Comparison of ENCODE assay signal across 1 cellular context in genomic region chr18:51522821-51523220, GRCh38.
TF ChIP-seq lines count a peak whose summit lies in the region.

No MANE protein-coding gene starts in this region.

TF ChIP-seq in WTC11, 78 proteins besides CTCF, POLR2A, EP300 and RAD21:
- TF ChIP-seq STAT6 (CRISPR knock-in tag; conservative IDR thresholded peaks at IDR 0.05; ENCODE audit: low read depth) (no peak), FOXJ3 (CRISPR knock-in tag; IDR thresholded peaks at IDR 0.05; ENCODE audit: borderline replicate concordance) (no peak), TEAD4 (CRISPR knock-in tag; IDR thresholded peaks at IDR 0.05) (no peak), FOXK1 (CRISPR knock-in tag; IDR thresholded peaks at IDR 0.05) (no peak), MLX (CRISPR knock-in tag; IDR thresholded peaks at IDR 0.05) (no peak), MYBL2 (CRISPR knock-in tag; IDR thresholded peaks at IDR 0.05) (no peak), SP1 (CRISPR knock-in tag; conservative IDR thresholded peaks at IDR 0.05) (no peak), ZNF416 (CRISPR knock-in tag; IDR thresholded peaks at IDR 0.05) (no peak), ZNF423 (CRISPR knock-in tag; IDR thresholded peaks at IDR 0.05) (no peak), ZNF512 (CRISPR knock-in tag; IDR thresholded peaks at IDR 0.05; ENCODE audit: borderline replicate concordance) (no peak), NFATC4 (CRISPR knock-in tag; IDR thresholded peaks at IDR 0.05) (no peak), KAT7 (CRISPR knock-in tag; IDR thresholded peaks at IDR 0.05; ENCODE audit: borderline replicate concordance) (no peak), E2F4 (CRISPR knock-in tag; IDR thresholded peaks at IDR 0.05; ENCODE audit: borderline replicate concordance, low read depth) (no peak)
- TF ChIP-seq, protein P1, sequence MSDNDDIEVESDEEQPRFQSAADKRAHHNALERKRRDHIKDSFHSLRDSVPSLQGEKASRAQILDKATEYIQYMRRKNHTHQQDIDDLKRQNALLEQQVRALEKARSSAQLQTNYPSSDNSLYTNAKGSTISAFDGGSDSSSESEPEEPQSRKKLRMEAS (CRISPR knock-in tag; IDR thresholded peaks at IDR 0.05) = no peak; the same call in 1 of the 2 replicates
